In the genomic region with DNA sequence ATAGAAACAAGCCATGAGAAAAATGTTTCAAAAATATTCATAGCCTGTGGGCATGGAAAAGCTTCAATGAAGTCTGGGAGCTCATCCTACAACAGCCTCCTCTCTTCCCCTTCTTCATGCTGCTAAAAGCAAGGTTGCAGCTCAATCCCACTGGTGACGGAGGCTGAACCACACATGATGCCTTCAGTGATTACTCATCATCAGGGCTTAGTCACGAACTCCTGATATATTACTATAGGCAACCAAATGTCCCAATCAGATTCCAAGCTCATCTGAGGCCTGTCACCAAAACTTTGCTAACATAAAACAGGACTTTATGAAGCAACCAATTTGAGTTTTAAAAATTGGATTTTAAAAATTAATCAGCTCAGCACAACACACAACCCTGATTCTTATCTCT, we compare ENCODE assay signal across 1 cellular context.
TF ChIP-seq lines count a peak whose summit lies in the region.

No MANE protein-coding gene starts in this region.

TF ChIP-seq in IMR-90, 13 proteins besides CTCF, POLR2A, EP300 and RAD21:
- TF ChIP-seq NFE2L2 (IDR thresholded peaks at IDR 0.05; ENCODE audit: low read depth, low read length): no peak
- 0 out of 2 replicates have a peak, but pooled peaks have one; percentile 4 for TF ChIP-seq BHLHE40 (IDR thresholded peaks at IDR 0.05; ENCODE audit: low read depth, low read length)
- TF ChIP-seq MAFK (IDR thresholded peaks at IDR 0.05; ENCODE audit: low read depth, low read length): no peak
- TF ChIP-seq SMC3 (IDR thresholded peaks at IDR 0.05; ENCODE audit: low read depth, low read length): no peak
- TF ChIP-seq USF2 (IDR thresholded peaks at IDR 0.05; ENCODE audit: low read depth, low read length): peak; percentile 31; the same call in 1 of the 2 replicates
- TF ChIP-seq CEBPB (IDR thresholded peaks at IDR 0.05; ENCODE audit: low read depth, low read length): peak; percentile 68
- TF ChIP-seq MAZ (IDR thresholded peaks at IDR 0.05; ENCODE audit: borderline replicate concordance, low read depth, low read length): no peak
- TF ChIP-seq RFX5 (IDR thresholded peaks at IDR 0.05; ENCODE audit: low read depth, low read length): no peak
- TF ChIP-seq ELK1 (IDR thresholded peaks at IDR 0.05; ENCODE audit: borderline replicate concordance, low read depth, low read length): no peak
- no peak for TF ChIP-seq MXI1 (IDR thresholded peaks at IDR 0.05; ENCODE audit: borderline replicate concordance, low read depth, low read length)
- no peak for TF ChIP-seq RCOR1 (IDR thresholded peaks at IDR 0.05; ENCODE audit: insufficient replicate concordance, low read length)
- TF ChIP-seq FOS (IDR thresholded peaks at IDR 0.05; ENCODE audit: low read depth, low read length): peak; percentile 65
- no peak for TF ChIP-seq CHD1 (IDR thresholded peaks at IDR 0.05; ENCODE audit: low read depth, low read length)
TF ChIP-seq in IMR-90: peak in this region for 4.
